8 cellular contexts compared by ENCODE assay signal in the genomic region with DNA sequence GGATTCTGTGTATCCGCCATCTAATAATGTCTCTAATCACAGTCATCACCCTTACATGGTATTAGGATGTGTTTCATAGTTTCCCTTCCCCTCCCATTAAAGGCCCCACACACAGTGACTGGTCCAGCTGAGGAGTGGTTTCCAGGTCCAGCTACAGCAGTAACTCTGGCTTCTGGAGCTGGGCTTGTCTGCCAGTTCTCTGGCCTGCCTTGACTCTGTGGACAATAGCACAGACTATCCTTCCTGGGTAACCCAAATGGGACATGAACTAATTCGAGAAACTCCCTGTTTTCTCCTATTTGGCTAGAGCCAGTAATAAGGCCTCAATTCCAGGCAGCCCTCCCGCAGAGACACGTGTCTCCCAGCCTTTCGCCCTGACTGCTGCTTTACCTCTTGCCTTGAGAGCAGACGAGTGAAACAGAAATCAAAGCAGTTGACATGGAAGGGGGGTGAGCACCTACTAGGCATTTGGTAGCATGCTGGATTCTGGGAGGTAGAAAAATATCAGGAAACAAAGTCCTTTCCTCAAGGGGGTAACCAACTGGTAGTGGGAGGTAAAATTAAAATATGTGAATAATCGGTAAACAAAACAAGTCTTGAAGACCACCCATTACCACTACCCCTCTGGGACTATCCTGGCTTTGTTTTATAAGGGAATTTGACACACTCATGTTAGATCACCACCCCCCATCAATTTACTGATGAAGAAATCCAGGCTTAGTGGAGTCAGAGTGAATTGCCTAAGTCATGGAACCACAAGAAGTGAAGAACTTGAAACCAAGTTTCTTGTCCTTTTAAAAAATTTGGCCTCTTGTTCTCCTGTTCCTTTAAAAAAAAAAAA. TPM values are rescaled to one million over a fixed set of nuclear protein-coding genes. Genes with fewer than 3 reads are reported as not detected.
A peak's percentile ranks its signal among the peaks of the same experiment; 100 is the strongest.
DNase-seq lines count a peak whose midpoint lies in the region; ATAC-seq, FAIRE-seq and TF ChIP-seq lines count a peak whose summit lies in the region.

No MANE protein-coding gene starts in this region.

- intact Hi-C loops in left ventricle myocardium superior (cut with micrococcal nuclease) (no loop called here), posterior vena cava (cut with DNase I) (loop anchor here in 1 of 2 donors (5.0 to 10.0 kb wide), 2 partner anchors 37 to 60 kb away; no protein-coding TSS in a partner anchor)

- whole genome bisulfite sequencing in adipose tissue, 3 donors, result 16 to 38% (median 26%) methylated on average over 7 of the region's 7 CpGs

- DNase-seq in AG08396 (ENCODE audit: low spot score) (peak; percentile 31), HFF-Myc (ENCODE audit: extremely low read depth, low read depth) (peak; percentile 66), left ventricle myocardium superior (peak; percentile 75), posterior vena cava (ENCODE audit: low spot score) (peak; percentile 92), frontal cortex (ENCODE audit: low spot score in 2 of 2) (no peak), SHP77 treated with DMSO at 0.1 percent for 48 hours (lab: John Stamatoyannopoulos, UW) (no peak)

- no peak for FAIRE-seq in frontal cortex (lab: Jason Lieb, UNC)

- peak overlapping the region; percentile 64 for H3K4me3 ChIP-seq in HFF-Myc (replicated peaks; ENCODE audit: low read depth, low read length)

- TF ChIP-seq CTCF in HFF-Myc (IDR thresholded peaks at IDR 0.05; ENCODE audit: low read depth, low read length, missing control alignments), result no peak

- ATAC-seq in left ventricle myocardium superior, result peak; percentile 73
- no peak for ATAC-seq in HG02938 (IDR thresholded peaks at IDR 0.05; ENCODE audit: unreplicated experiment)

- peak overlapping the region; percentile 68 for H3K27ac ChIP-seq in adipose tissue (ENCODE audit: low read depth, low read length)

RNA-seq across cellular contexts. Expression of a gene that starts 1.2 kb away (rescaled TPM):
- polyA plus RNA-seq in adipose tissue, result 10 to 100 TPM; 21.9 to 46.5 (median 26.3) TPM
- total RNA-seq in left ventricle myocardium superior (9.7 TPM), posterior vena cava (10 to 100 TPM; 21.1 to 44.9 TPM), frontal cortex (6.1 TPM)

Comparison
In these comparisons a context has a peak if more than half of its experiments do, and no peak if none do; other contexts are left out.
1. DNase-seq: peak in AG08396 (single experiment), HFF-Myc (single experiment), left ventricle myocardium superior (single experiment) and posterior vena cava (single experiment); none in frontal cortex (0 of 2) and SHP77 treated with DMSO at 0.1 percent for 48 hours (single experiment).